In the genomic region with DNA sequence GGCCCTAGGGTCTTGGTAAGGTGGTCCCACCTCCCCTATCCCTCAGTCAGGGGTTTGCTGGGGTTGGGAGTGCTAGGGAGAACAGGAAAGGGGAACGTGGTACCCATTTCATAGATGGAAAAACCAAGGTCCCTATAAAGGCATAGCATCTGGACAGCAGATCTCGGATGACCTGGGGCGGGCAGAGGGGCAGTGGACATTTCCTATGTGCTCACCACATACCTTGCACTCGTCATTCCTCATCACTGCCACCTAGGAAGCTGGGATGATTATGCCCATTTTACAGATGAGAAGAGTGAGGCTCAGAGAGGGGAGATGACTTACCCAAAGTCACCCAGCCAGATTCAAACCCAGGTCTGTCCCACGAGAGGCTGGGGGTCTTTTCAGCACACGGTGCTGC, we compare ENCODE assay signal across 1 cellular context.
A peak's percentile ranks its signal among the peaks of the same experiment; 100 is the strongest.
TF ChIP-seq lines count a peak whose summit lies in the region.

No MANE protein-coding gene starts in this region.

TF ChIP-seq in K562, 482 proteins besides CTCF, POLR2A, EP300 and RAD21 (continued from another document):
- TF ChIP-seq, protein P1, sequence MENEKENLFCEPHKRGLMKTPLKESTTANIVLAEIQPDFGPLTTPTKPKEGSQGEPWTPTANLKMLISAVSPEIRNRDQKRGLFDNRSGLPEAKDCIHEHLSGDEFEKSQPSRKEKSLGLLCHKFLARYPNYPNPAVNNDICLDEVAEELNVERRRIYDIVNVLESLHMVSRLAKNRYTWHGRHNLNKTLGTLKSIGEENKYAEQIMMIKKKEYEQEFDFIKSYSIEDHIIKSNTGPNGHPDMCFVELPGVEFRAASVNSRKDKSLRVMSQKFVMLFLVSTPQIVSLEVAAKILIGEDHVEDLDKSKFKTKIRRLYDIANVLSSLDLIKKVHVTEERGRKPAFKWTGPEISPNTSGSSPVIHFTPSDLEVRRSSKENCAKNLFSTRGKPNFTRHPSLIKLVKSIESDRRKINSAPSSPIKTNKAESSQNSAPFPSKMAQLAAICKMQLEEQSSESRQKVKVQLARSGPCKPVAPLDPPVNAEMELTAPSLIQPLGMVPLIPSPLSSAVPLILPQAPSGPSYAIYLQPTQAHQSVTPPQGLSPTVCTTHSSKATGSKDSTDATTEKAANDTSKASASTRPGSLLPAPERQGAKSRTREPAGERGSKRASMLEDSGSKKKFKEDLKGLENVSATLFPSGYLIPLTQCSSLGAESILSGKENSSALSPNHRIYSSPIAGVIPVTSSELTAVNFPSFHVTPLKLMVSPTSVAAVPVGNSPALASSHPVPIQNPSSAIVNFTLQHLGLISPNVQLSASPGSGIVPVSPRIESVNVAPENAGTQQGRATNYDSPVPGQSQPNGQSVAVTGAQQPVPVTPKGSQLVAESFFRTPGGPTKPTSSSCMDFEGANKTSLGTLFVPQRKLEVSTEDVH (IDR thresholded peaks at IDR 0.05; ENCODE audit: low read depth, partially characterized antibody) = no peak
- TF ChIP-seq CC2D1A (IDR thresholded peaks at IDR 0.05) (0 out of 2 replicates have a peak, but pooled peaks have one; percentile 13), CBX1 (IDR thresholded peaks at IDR 0.05; ENCODE audit: low read depth) (peak; percentile 44; the same call in 1 of the 2 replicates), HEY1 (CRISPR knock-in tag; IDR thresholded peaks at IDR 0.05; ENCODE audit: borderline replicate concordance) (no peak), ZNF695 (CRISPR knock-in tag; IDR thresholded peaks at IDR 0.05) (no peak), ZNF41 (CRISPR knock-in tag; conservative IDR thresholded peaks at IDR 0.05) (no peak), ZNF57 (CRISPR knock-in tag; IDR thresholded peaks at IDR 0.05) (no peak), PML (IDR thresholded peaks at IDR 0.05; ENCODE audit: low read length) (no peak), KDM1A (IDR thresholded peaks at IDR 0.05) (peak; percentile 84 to 93), HMGN3 (IDR thresholded peaks at IDR 0.05; ENCODE audit: borderline replicate concordance, extremely low read depth, insufficient read length, low read depth, low read length) (no peak), PHF20 (IDR thresholded peaks at IDR 0.05; ENCODE audit: partially characterized antibody) (no peak)
- TF ChIP-seq, protein P2, sequence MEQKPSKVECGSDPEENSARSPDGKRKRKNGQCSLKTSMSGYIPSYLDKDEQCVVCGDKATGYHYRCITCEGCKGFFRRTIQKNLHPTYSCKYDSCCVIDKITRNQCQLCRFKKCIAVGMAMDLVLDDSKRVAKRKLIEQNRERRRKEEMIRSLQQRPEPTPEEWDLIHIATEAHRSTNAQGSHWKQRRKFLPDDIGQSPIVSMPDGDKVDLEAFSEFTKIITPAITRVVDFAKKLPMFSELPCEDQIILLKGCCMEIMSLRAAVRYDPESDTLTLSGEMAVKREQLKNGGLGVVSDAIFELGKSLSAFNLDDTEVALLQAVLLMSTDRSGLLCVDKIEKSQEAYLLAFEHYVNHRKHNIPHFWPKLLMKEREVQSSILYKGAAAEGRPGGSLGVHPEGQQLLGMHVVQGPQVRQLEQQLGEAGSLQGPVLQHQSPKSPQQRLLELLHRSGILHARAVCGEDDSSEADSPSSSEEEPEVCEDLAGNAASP (IDR thresholded peaks at IDR 0.05) = no peak
